Comparison of ENCODE assay signal across 25 cellular contexts in genomic region chr10:81213360-81213759, GRCh38.
"Had no signal": no experiment of that assay in that cellular context is flagged by ENCODE, and none has a peak within 500 bp of the region (broad histone marks: within the 10 kb centered on the region; RNA-seq: fewer than 3 reads in every experiment).

No MANE protein-coding gene starts in this region.

- DNase-seq: colonic mucosa; cortex of kidney; effector CD8-positive, alpha-beta T cell; effector memory CD8-positive, alpha-beta T cell; endodermal cell; erythroblast; esophagus squamous epithelium; foreskin fibroblast; foreskin melanocyte; gastrocnemius medialis; glutamatergic neuron; heart right ventricle; hippocampal formation; left cardiac atrium; left lung; left ventricle myocardium superior; lower lobe of right lung; mesenchymal stem cell; midbrain had no signal

- H3K4me3 ChIP-seq: colonic mucosa, esophagus squamous epithelium, gastrocnemius medialis, heart right ventricle, left lung, lower lobe of right lung had no signal

- H3K36me3 ChIP-seq: colonic mucosa, esophagus squamous epithelium, gastrocnemius medialis, heart right ventricle, left lung, lower lobe of right lung had no signal

- H3K27me3 ChIP-seq: colonic mucosa, esophagus squamous epithelium, gastrocnemius medialis, heart right ventricle, left lung had no signal

- H3K9me3 Mint-ChIP-seq: dendritic cell treated with granulocyte-macrophage colony-stimulating factor and Interleukin-4, amounts not matched to agents 40 ng/mL and 50 ng/mL, for 4 days; endodermal cell had no signal

- H3K27ac ChIP-seq: colonic mucosa, epithelial cell of prostate, esophagus squamous epithelium, gastrocnemius medialis, heart right ventricle, left lung, lower lobe of right lung had no signal

- FAIRE-seq: endometrium, islet of Langerhans, keratinocyte had no signal

- H3K9me3 ChIP-seq: colonic mucosa, esophagus squamous epithelium, gastrocnemius medialis, heart right ventricle, left lung, lower lobe of right lung had no signal

- H3K4me1 ChIP-seq: colonic mucosa, esophagus squamous epithelium, gastrocnemius medialis, heart right ventricle, left lung, lower lobe of right lung had no signal

- ATAC-seq: effector memory CD8-positive, alpha-beta T cell; esophagus mucosa; gastrocnemius medialis; heart right ventricle; left cardiac atrium; left lung; left ventricle myocardium superior; lower lobe of right lung had no signal

- H3K27me3 Mint-ChIP-seq: dendritic cell treated with granulocyte-macrophage colony-stimulating factor and Interleukin-4, amounts not matched to agents 40 ng/mL and 50 ng/mL, for 4 days; effector memory CD8-positive, alpha-beta T cell had no signal

- H3K27ac Mint-ChIP-seq: dendritic cell treated with granulocyte-macrophage colony-stimulating factor and Interleukin-4, amounts not matched to agents 40 ng/mL and 50 ng/mL, for 4 days; effector memory CD8-positive, alpha-beta T cell; endodermal cell had no signal

- H3K4me3 Mint-ChIP-seq: dendritic cell treated with granulocyte-macrophage colony-stimulating factor and Interleukin-4, amounts not matched to agents 40 ng/mL and 50 ng/mL, for 4 days; effector memory CD8-positive, alpha-beta T cell; endodermal cell had no signal
